In genomic region chr15:99951471-99951870, GRCh38 we compare ENCODE assay signal across 18 cellular contexts.
"Had no signal": no experiment of that assay in that cellular context is flagged by ENCODE, and none has a peak within 500 bp of the region (broad histone marks: within the 10 kb centered on the region; RNA-seq: fewer than 3 reads in every experiment).

No MANE protein-coding gene starts in this region.

- ATAC-seq: body of pancreas; gastroesophageal sphincter; naive thymus-derived CD8-positive, alpha-beta T cell; stimulated activated naive CD8-positive, alpha-beta T cell treated with anti-CD3 and anti-CD28 coated beads, Interleukin-15, Interleukin-2, amounts not matched to agents 100 U/mL and 50 U/mL, for 24 hours; T-cell; WTC11 had no signal

- H3K36me3 ChIP-seq: gastroesophageal sphincter, left ventricle myocardium inferior, tibial artery had no signal

- H3K4me3 ChIP-seq: body of pancreas, gastroesophageal sphincter, left ventricle myocardium inferior, tibial artery had no signal

- DNase-seq: activated CD4-positive, alpha-beta T cell treated with anti-CD3 and anti-CD28 coated beads, Interleukin-2, amount 50 U/mL, for 4 hours; activated CD8-positive, alpha-beta memory T cell treated with anti-CD3 and anti-CD28 coated beads for 24 hours; activated CD8-positive, alpha-beta memory T cell treated with anti-CD3 and anti-CD28 coated beads, Interleukin-2, amount 50 U/mL, for 4 hours; activated naive CD4-positive, alpha-beta T cell treated with Interleukin-2 at 50 U/mL for 16 hours; activated naive CD8-positive, alpha-beta T cell treated with anti-CD3 and anti-CD28 coated beads for 36 hours; activated T-cell treated with anti-CD3 and anti-CD28 coated beads, Interleukin-2, amount 50 U/mL, for 24 hours; body of pancreas; hypothalamus; left ventricle myocardium inferior; mammary epithelial cell; naive thymus-derived CD8-positive, alpha-beta T cell; stimulated activated CD4-positive, alpha-beta T cell treated with anti-CD3 and anti-CD28 coated beads, Interleukin-12 subunit alpha, Interleukin-12 subunit beta, amount 100 ng/mL, for 4 hours; stimulated activated CD4-positive, alpha-beta T cell treated with anti-CD3 and anti-CD28 coated beads, Interleukin-4, amount 100 ng/mL, for 4 hours; stimulated activated naive CD8-positive, alpha-beta T cell treated with anti-CD3 and anti-CD28 coated beads, Interleukin-15, Interleukin-2, amounts not matched to agents 100 U/mL and 50 U/mL, for 24 hours; T-cell; tibial artery had no signal

- H3K27me3 ChIP-seq: body of pancreas, gastroesophageal sphincter, tibial artery had no signal
